In genomic region chr17:1126327-1126726, GRCh38 we compare ENCODE assay signal across 21 cellular contexts. TPM values are rescaled to one million over a fixed set of nuclear protein-coding genes. Genes with fewer than 3 reads are reported as not detected.
DNase-seq lines count a peak whose midpoint lies in the region; TF ChIP-seq lines count a peak whose summit lies in the region.
"Had no signal": no experiment of that assay in that cellular context is flagged by ENCODE, and none has a peak within 500 bp of the region (broad histone marks: within the 10 kb centered on the region; RNA-seq: fewer than 3 reads in every experiment).

No MANE protein-coding gene starts in this region.

- H3K79me2 ChIP-seq in mammary epithelial cell (ENCODE audit: insufficient read depth, low read length), result no peaks in the 10 kb centered on the region

- no peak for TF ChIP-seq POLR2A in breast epithelium (IDR thresholded peaks at IDR 0.05)

- H3K36me3 ChIP-seq in breast epithelium (no peaks in the 10 kb centered on the region), mammary epithelial cell (ENCODE audit: insufficient read depth, low read length) (no peaks in the 10 kb centered on the region), right atrium auricular region (peaks cover 8% of the 10 kb centered on the region)
- H3K36me3 ChIP-seq: BE2C had no signal

- H3K4me3 Mint-ChIP-seq in osteocyte (ENCODE audit: unreplicated experiment) (no peak overlapping the region), glutamatergic neuron (ENCODE audit: unreplicated experiment) (no peak overlapping the region)
- H3K4me3 Mint-ChIP-seq: CD4-positive, CD25-positive, alpha-beta regulatory T cell had no signal

- no peak overlapping the region for H3K4me2 ChIP-seq in mammary epithelial cell (ENCODE audit: insufficient read depth, low read depth, low read length)
- H3K4me2 ChIP-seq: KMS-11 had no signal

- no peak overlapping the region for H3K9ac ChIP-seq in mammary epithelial cell (ENCODE audit: insufficient read depth, low read length)
- H3K9ac ChIP-seq: KMS-11 had no signal

- dilution Hi-C loops in mammary epithelial cell (cut with HindIII; ENCODE audit: low sequenced_read_pairs), result no loop called here

- no peak overlapping the region for H3K27ac ChIP-seq in breast epithelium
- no peak overlapping the region for H3K27ac ChIP-seq in mammary epithelial cell (ENCODE audit: insufficient read depth, low read depth, low read length)
- peak overlapping the region; percentile 19 for H3K27ac ChIP-seq in caudate nucleus (ENCODE audit: low read depth, low read length)
- H3K27ac ChIP-seq in layer of hippocampus (ENCODE audit: low read depth, low read length), result peak overlapping the region; percentile 73
- peak overlapping the region; percentile 51 for H3K27ac ChIP-seq in temporal lobe (ENCODE audit: low read depth, low read length)
- H3K27ac ChIP-seq in right atrium auricular region, result no peak overlapping the region
- H3K27ac ChIP-seq: KMS-11, RWPE1 had no signal

- H3K4me3 ChIP-seq in breast epithelium (peak overlapping the region in 2 of 3 donors; percentile 28 to 48), mammary epithelial cell (replicated peaks in 1 of 3; ENCODE audit: insufficient read depth in 1 of 3, low read depth in 2 of 3, low read length in 3 of 3) (no peak overlapping the region), right atrium auricular region (no peak overlapping the region)

- H3K27me3 ChIP-seq in breast epithelium (no peaks in the 10 kb centered on the region), mammary epithelial cell (ENCODE audit: insufficient read depth, low read length) (no peaks in the 10 kb centered on the region), layer of hippocampus (ENCODE audit: control insufficient read depth, insufficient read depth, low read length) (no peaks in the 10 kb centered on the region), right atrium auricular region (no peaks in the 10 kb centered on the region)
- H3K27me3 ChIP-seq: BE2C had no signal

- DNase-seq in breast epithelium (ENCODE audit: low spot score in 2 of 2) (no peak), mammary epithelial cell (no peak), caudate nucleus (lab: John Stamatoyannopoulos, UW) (no peak), osteocyte (ENCODE audit: extremely low spot score, unreplicated experiment) (no peak), glutamatergic neuron (no peak), right atrium auricular region (ENCODE audit: low spot score) (no peak)
- DNase-seq: BE2C; Caco-2; CD4-positive, CD25-positive, alpha-beta regulatory T cell; DMS79 treated with DMSO at 0.1 percent for 48 hours; NCI-H1417 treated with DMSO at 0.1 percent for 48 hours; NCI-H187 treated with DMSO at 0.1 percent for 48 hours; NCI-H2227 treated with DMSO at 0.1 percent for 48 hours; NCI-H510A treated with DMSO at 0.1 percent for 48 hours; NCI-H774; PC-3; SIG-M5 had no signal

- H3K36me3 Mint-ChIP-seq in osteocyte (ENCODE audit: unreplicated experiment) (peaks cover 18% of the 10 kb centered on the region), glutamatergic neuron (ENCODE audit: unreplicated experiment) (peaks cover 3% of the 10 kb centered on the region)
- H3K36me3 Mint-ChIP-seq: CD4-positive, CD25-positive, alpha-beta regulatory T cell had no signal

- no TSS peak for BruUV-seq in mammary epithelial cell (replicated peaks; lab: Mats Ljungman, UMichigan)

- H3K4me1 ChIP-seq in breast epithelium (peaks cover 0 to 12% of the 10 kb centered on the region in 2 donors), mammary epithelial cell (ENCODE audit: insufficient read depth, low read length) (peaks cover 20% of the 10 kb centered on the region), right atrium auricular region (peaks cover 0 to 30% of the 10 kb centered on the region in 2 donors)

- intact Hi-C loops in breast epithelium (cut with DNase I; ENCODE audit: low total_unique reads), result loop anchor here (10.0 kb wide), 1 partner anchor 58 kb away; no protein-coding TSS in a partner anchor
- intact Hi-C loops in mammary epithelial cell (cut with micrococcal nuclease), result loop anchor here (10.0 kb wide), 1 partner anchor 388 kb away; the partner anchor contains the start of gene INPP5K

- TF ChIP-seq CTCF in breast epithelium (IDR thresholded peaks at IDR 0.05), result no peak
- no peak for TF ChIP-seq CTCF in mammary epithelial cell (conservative IDR thresholded peaks at IDR 0.05 in 1 of 2, IDR thresholded peaks at IDR 0.05 in 1 of 2; ENCODE audit: extremely low read depth in 1 of 2, insufficient read depth in 1 of 2, low read depth in 1 of 2, low read length in 2 of 2)
- no peak for TF ChIP-seq CTCF in osteocyte (IDR thresholded peaks at IDR 0.05)
- TF ChIP-seq CTCF in glutamatergic neuron (IDR thresholded peaks at IDR 0.05; ENCODE audit: partially characterized antibody, unreplicated experiment), result no peak
- TF ChIP-seq CTCF in right atrium auricular region (IDR thresholded peaks at IDR 0.05), result no peak

- H3K9me3 ChIP-seq in breast epithelium (no peaks in the 10 kb centered on the region), mammary epithelial cell (replicated peaks; ENCODE audit: insufficient read depth, low read length) (no peaks in the 10 kb centered on the region), right atrium auricular region (no peaks in the 10 kb centered on the region)
- H3K9me3 ChIP-seq: BE2C, Caco-2 had no signal

- CTCF ChIA-PET in mammary epithelial cell (lab: Charles Lee; ENCODE audit: low non-redundant PET), result no interaction called here

- no peaks in the 10 kb centered on the region for H3K9me3 Mint-ChIP-seq in osteocyte (ENCODE audit: unreplicated experiment)
- H3K9me3 Mint-ChIP-seq in glutamatergic neuron (ENCODE audit: unreplicated experiment), result peaks cover 5% of the 10 kb centered on the region
- H3K9me3 Mint-ChIP-seq: CD4-positive, CD25-positive, alpha-beta regulatory T cell had no signal

- no peaks in the 10 kb centered on the region for H4K20me1 ChIP-seq in mammary epithelial cell (ENCODE audit: insufficient read depth, low read length)

- no peak overlapping the region for H2AFZ ChIP-seq in mammary epithelial cell (ENCODE audit: low read depth, low read length)

- H3K4me1 Mint-ChIP-seq in osteocyte (ENCODE audit: unreplicated experiment) (peaks cover 17% of the 10 kb centered on the region), glutamatergic neuron (ENCODE audit: low read depth, unreplicated experiment) (peaks cover 10% of the 10 kb centered on the region)

- H3K27me3 Mint-ChIP-seq in osteocyte (ENCODE audit: unreplicated experiment) (no peaks in the 10 kb centered on the region), glutamatergic neuron (ENCODE audit: unreplicated experiment) (peaks cover 1% of the 10 kb centered on the region)
- H3K27me3 Mint-ChIP-seq: CD4-positive, CD25-positive, alpha-beta regulatory T cell had no signal

- 63% methylated on average over 19 of the region's 24 CpGs for WGBS in mammary epithelial cell (ENCODE audit: low coverage, missing lambda C conversion rate)

- H3K27ac Mint-ChIP-seq in osteocyte (ENCODE audit: unreplicated experiment), result no peak overlapping the region
- no peak overlapping the region for H3K27ac Mint-ChIP-seq in glutamatergic neuron (ENCODE audit: unreplicated experiment)
- H3K27ac Mint-ChIP-seq: CD4-positive, CD25-positive, alpha-beta regulatory T cell had no signal

- in situ Hi-C loops in mammary epithelial cell (cut with MboI; ENCODE audit: low sequenced_read_pairs in 2 of 2), result loop anchor here in 1 of 2 donors (5.0 kb wide), 1 partner anchor 61 kb away; no protein-coding TSS in a partner anchor

RNA-seq across cellular contexts. Expression of gene ABR, which starts 53.5 kb away (rescaled TPM):
- total RNA-seq in breast epithelium, result 10 to 100 TPM; 63.5 to 77.0 (median 75.0) TPM
- 10 to 100 TPM; 64.7 to 86.9 TPM for total RNA-seq in mammary epithelial cell
- 73.6 TPM for polyA plus RNA-seq in mammary epithelial cell
- 168 TPM for polyA minus RNA-seq in mammary epithelial cell
- total RNA-seq in temporal lobe, result 117 TPM
- 110 and 114 TPM in 2 replicates for total RNA-seq in osteocyte
- 219 TPM for total RNA-seq in glutamatergic neuron (ENCODE audit: unreplicated experiment)
- total RNA-seq in right atrium auricular region, result 100 to 1,000 TPM in 1 of 2 donors, 10 to 100 TPM in 1; 94.9 to 116 TPM

Comparison
In these comparisons a context has a peak if more than half of its experiments do, and no peak if none do; other contexts are left out.
1. H3K4me3 ChIP-seq: peak in breast epithelium (2 of 3); none in mammary epithelial cell (0 of 3) and right atrium auricular region (0 of 2).
2. H3K27ac ChIP-seq: peak in caudate nucleus (single experiment), layer of hippocampus (single experiment) and temporal lobe (single experiment); none in breast epithelium (0 of 2), mammary epithelial cell (single experiment) and right atrium auricular region (0 of 2).